In genomic region chr5:112342364-112342763, GRCh38 we compare ENCODE assay signal across 1 cellular context.
TF ChIP-seq lines count a peak whose summit lies in the region.

No MANE protein-coding gene starts in this region.

TF ChIP-seq in SK-N-SH, 30 proteins besides CTCF, POLR2A, EP300 and RAD21 (continued from another document):
- no peak for TF ChIP-seq ZBTB33 (IDR thresholded peaks at IDR 0.05; ENCODE audit: borderline replicate concordance, low read depth)
- TF ChIP-seq CHD2 (IDR thresholded peaks at IDR 0.05; ENCODE audit: low read length, partially characterized antibody), result peak; percentile 48
